In genomic region chr20:19625416-19625815, GRCh38 we compare ENCODE assay signal across 6 cellular contexts.
"Had no signal": no experiment of that assay in that cellular context is flagged by ENCODE, and none has a peak within 500 bp of the region (broad histone marks: within the 10 kb centered on the region; RNA-seq: fewer than 3 reads in every experiment).

No MANE protein-coding gene starts in this region.

- ATAC-seq: GM23338, K562 had no signal

- H3K4me2 ChIP-seq: GM23338 had no signal

- H2AFZ ChIP-seq: GM23338 had no signal

- DNase-seq: H9, HCEC 1CT, IMR-90 had no signal

- H3K27ac ChIP-seq: HL-60 had no signal

- H3K4me3 ChIP-seq: GM23338, K562 had no signal
